ENCODE assay signal across 8 cellular contexts in the genomic region with DNA sequence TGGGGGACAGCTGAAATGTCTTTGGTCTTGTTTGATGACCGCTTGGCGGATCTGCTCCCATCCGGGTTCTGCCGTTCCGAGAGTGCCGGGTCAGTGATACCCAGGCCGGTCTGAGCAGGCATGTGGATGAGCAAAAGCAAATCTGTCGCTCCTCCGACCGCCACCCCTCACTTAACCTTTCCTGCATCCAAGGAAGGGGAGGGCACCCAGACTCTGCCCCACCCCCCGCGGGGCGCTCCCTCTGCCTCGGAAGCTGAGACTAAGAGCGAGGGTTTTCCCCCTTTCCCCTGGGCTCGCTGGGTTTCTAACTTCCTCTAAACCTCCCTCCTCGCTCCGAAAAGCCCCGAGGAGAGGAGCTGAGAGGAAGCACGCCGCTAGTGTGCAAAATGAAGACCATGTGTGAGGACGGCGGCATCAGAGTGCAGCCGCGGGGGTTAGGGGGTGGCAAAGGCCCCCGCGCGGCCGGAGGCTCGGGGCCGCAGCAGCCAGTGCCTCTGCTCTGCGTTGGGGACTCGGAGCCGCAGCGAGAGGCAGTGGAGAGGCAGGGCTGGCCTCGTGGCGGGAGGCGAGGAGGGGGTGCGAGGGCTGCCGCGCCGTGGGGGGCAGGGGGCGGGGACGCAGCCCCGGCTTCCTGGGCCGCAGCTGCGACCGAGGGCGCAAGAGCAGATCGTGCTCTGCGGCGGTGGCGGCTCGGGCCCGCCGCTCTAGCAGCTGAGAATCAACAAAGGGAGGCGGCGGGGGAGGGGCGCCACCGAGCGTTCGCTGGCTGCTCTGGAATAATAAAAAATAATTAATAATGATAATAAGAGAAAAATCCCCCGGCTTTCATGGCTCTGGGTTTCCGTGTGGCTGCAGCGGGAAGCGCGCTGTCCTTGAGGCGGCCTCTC. TPM values are rescaled to one million over a fixed set of nuclear protein-coding genes. Genes with fewer than 3 reads are reported as not detected.
A peak's percentile ranks its signal among the peaks of the same experiment; 100 is the strongest.
DNase-seq lines count a peak whose midpoint lies in the region; ATAC-seq and TF ChIP-seq lines count a peak whose summit lies in the region.

No MANE protein-coding gene starts in this region.

- peak overlapping the region; percentile 51 for H3K27ac ChIP-seq in osteoblast (ENCODE audit: low read depth, low read length)

- H3K79me2 ChIP-seq in osteoblast (ENCODE audit: insufficient read depth, low read length), result no peaks in the 10 kb centered on the region

- H3K27me3 ChIP-seq in NT2/D1 (ENCODE audit: insufficient read depth, insufficient read length), result peaks cover 59% of the 10 kb centered on the region
- H3K27me3 ChIP-seq in osteoblast (ENCODE audit: insufficient read depth, low read length), result peaks cover 50% of the 10 kb centered on the region

- DNase-seq in NCI-H2081 (lab: John Stamatoyannopoulos, UW) (peak; percentile 83 to 89), NCI-H2081 treated with DMSO at 0.1 percent for 48 hours (lab: John Stamatoyannopoulos, UW) (no peak), NT2/D1 (ENCODE audit: low read depth, low spot score) (no peak), glomerular visceral epithelial cell (ENCODE audit: extremely low spot score) (peak; percentile 53), osteoblast (ENCODE audit: insufficient read length, low spot score, missing footprints) (peak; percentile 92)
- peak; percentile 83 for DNase-seq in activated effector memory CD4-positive, alpha-beta T cell treated with anti-CD3 and anti-CD28 coated beads, Interleukin-2, amount 50 U/mL, for 16 hours

- peak overlapping the region; percentile 62 for H2AFZ ChIP-seq in osteoblast (ENCODE audit: low read length)

- H3K4me3 ChIP-seq in NT2/D1 (ENCODE audit: insufficient read length, low read depth) (peak overlapping the region; percentile 46), osteoblast (ENCODE audit: insufficient read depth, low read length) (peak overlapping the region; percentile 70)

- peak; percentile 51 for ATAC-seq in HG02678 (IDR thresholded peaks at IDR 0.05; ENCODE audit: unreplicated experiment)
- no peak for ATAC-seq in GM18498 (IDR thresholded peaks at IDR 0.05; ENCODE audit: unreplicated experiment)

- no peak for TF ChIP-seq CTCF in osteoblast (IDR thresholded peaks at IDR 0.05; ENCODE audit: extremely low read depth, low read depth, low read length)

- H3K4me2 ChIP-seq in osteoblast (ENCODE audit: insufficient read depth, low read length), result peak overlapping the region; percentile 85

- peak overlapping the region; percentile 77 for H3K9ac ChIP-seq in NT2/D1 (ENCODE audit: insufficient read length, low read depth)

- H3K36me3 ChIP-seq in NT2/D1 (ENCODE audit: insufficient read depth, insufficient read length, low read length) (no peaks in the 10 kb centered on the region), osteoblast (ENCODE audit: insufficient read depth, low read length) (no peaks in the 10 kb centered on the region)

- no peaks in the 10 kb centered on the region for H3K9me3 ChIP-seq in NT2/D1 (ENCODE audit: insufficient read depth, low read length)
- no peaks in the 10 kb centered on the region for H3K9me3 ChIP-seq in osteoblast (ENCODE audit: low read depth, low read length)

- H3K4me1 ChIP-seq in NT2/D1 (ENCODE audit: insufficient read depth, insufficient read length), result peaks cover 18% of the 10 kb centered on the region
- peaks cover 3% of the 10 kb centered on the region for H3K4me1 ChIP-seq in osteoblast (ENCODE audit: insufficient read depth, low read length)

- H4K20me1 ChIP-seq in osteoblast (ENCODE audit: insufficient read depth, low read length), result no peaks in the 10 kb centered on the region

RNA-seq across cellular contexts. Expression of gene BCOR, which starts 55.8 kb away (rescaled TPM):
- total RNA-seq in osteoblast, result 14.7 and 14.8 TPM in 2 replicates

Comparison
In these comparisons a context has a peak if more than half of its experiments do, and no peak if none do; other contexts are left out.
1. DNase-seq: peak in NCI-H2081 (2 of 2), activated effector memory CD4-positive, alpha-beta T cell treated with anti-CD3 and anti-CD28 coated beads, Interleukin-2, amount 50 U/mL, for 16 hours (single experiment), glomerular visceral epithelial cell (single experiment) and osteoblast (single experiment); none in NCI-H2081 treated with DMSO at 0.1 percent for 48 hours (single experiment) and NT2/D1 (single experiment).